ENCODE assay signal across 8 cellular contexts in genomic region chr2:28390241-28390856, GRCh38. TPM values are rescaled to one million over a fixed set of nuclear protein-coding genes. Genes with fewer than 3 reads are reported as not detected.
A peak's percentile ranks its signal among the peaks of the same experiment; 100 is the strongest.
DNase-seq lines count a peak whose midpoint lies in the region; ATAC-seq lines count a peak whose summit lies in the region.

No MANE protein-coding gene starts in this region.

- peak overlapping the region; percentile 87 for H3K27ac ChIP-seq in mesenchymal stem cell (ENCODE audit: low read length, poor library complexity, severe bottlenecking)

- H3K4me3 Mint-ChIP-seq in effector memory CD8-positive, alpha-beta T cell = peak overlapping the region; percentile 83 to 85

- H3K27me3 ChIP-seq in H7 (ENCODE audit: control insufficient read depth, insufficient read depth, low read length) = peaks cover 45% of the 10 kb centered on the region
- H3K27me3 ChIP-seq in mesenchymal stem cell (ENCODE audit: control insufficient read depth in 1 of 2, insufficient read depth in 1 of 2, low read length in 2 of 2) = no peaks in the 10 kb centered on the region

- no peaks in the 10 kb centered on the region for H3K9me3 Mint-ChIP-seq in effector memory CD8-positive, alpha-beta T cell

- peak; percentile 56 for DNase-seq in CMK (ENCODE audit: low read depth)
- DNase-seq in H7 = peak; percentile 90
- peak; percentile 58 for DNase-seq in NCI-H774 (lab: John Stamatoyannopoulos, UW)
- DNase-seq in activated CD8-positive, alpha-beta memory T cell treated with anti-CD3 and anti-CD28 coated beads for 48 hours (ENCODE audit: low read depth in 2 of 3, low spot score in 2 of 3) = peak; percentile 61 to 89 (median 86)
- DNase-seq in effector memory CD8-positive, alpha-beta T cell = peak; percentile 82 to 86 (median 84)
- DNase-seq in mesenchymal stem cell = peak; percentile 96
- peak; percentile 72 for DNase-seq in stimulated activated CD8-positive, alpha-beta memory T cell treated with anti-CD3 and anti-CD28 coated beads, Interleukin-12 subunit alpha, Interleukin-12 subunit beta, amount 100 ng/mL, for 1 hour (ENCODE audit: low read depth)

- peak overlapping the region; percentile 70 for H3K4me3 ChIP-seq in H7 (ENCODE audit: insufficient read depth, low read depth, low read length)
- peak overlapping the region; percentile 57 to 93 for H3K4me3 ChIP-seq in mesenchymal stem cell (ENCODE audit: insufficient read depth in 1 of 2, low read depth in 1 of 2, low read length in 2 of 2)

- peak overlapping the region in 1 of 2 experiments; percentile 34 for H3K23ac ChIP-seq in mesenchymal stem cell (ENCODE audit: low read length in 2 of 2)

- peaks cover 2% of the 10 kb centered on the region for H3K79me1 ChIP-seq in mesenchymal stem cell (replicated peaks; ENCODE audit: low read length, poor library complexity, severe bottlenecking)

- under 1% methylated on average over 30 of the region's 53 CpGs for WGBS in mesenchymal stem cell

- H3K4ac ChIP-seq in mesenchymal stem cell (ENCODE audit: low read depth in 1 of 2, low read length in 2 of 2) = peak overlapping the region; percentile 81 to 95

- no peaks in the 10 kb centered on the region for H3K9me3 ChIP-seq in mesenchymal stem cell (ENCODE audit: control insufficient read depth, low read length)

- H4K8ac ChIP-seq in mesenchymal stem cell (ENCODE audit: low read length) = peak overlapping the region; percentile 97

- peak overlapping the region; percentile 49 for H2BK15ac ChIP-seq in mesenchymal stem cell (ENCODE audit: low read depth, poor library complexity, severe bottlenecking)

- peak overlapping the region; percentile 91 for H3K4me2 ChIP-seq in mesenchymal stem cell (ENCODE audit: low read length, poor library complexity, severe bottlenecking)

- peak overlapping the region; percentile 63 for H2BK5ac ChIP-seq in mesenchymal stem cell (ENCODE audit: low read depth, low read length, poor library complexity, severe bottlenecking)

- no peaks in the 10 kb centered on the region for H3K36me3 ChIP-seq in H7 (replicated peaks; ENCODE audit: control insufficient read depth, insufficient read depth, low read length)
- peaks cover 4 to 7% of the 10 kb centered on the region in 2 experiments for H3K36me3 ChIP-seq in mesenchymal stem cell (ENCODE audit: control insufficient read depth in 1 of 2, insufficient read depth in 2 of 2, low read depth in 1 of 2, low read length in 2 of 2)

- peak overlapping the region; percentile 79 to 97 for H3K18ac ChIP-seq in mesenchymal stem cell (ENCODE audit: low read depth in 1 of 2, low read length in 2 of 2)

- H2BK12ac ChIP-seq in mesenchymal stem cell (ENCODE audit: low read length in 2 of 2) = peak overlapping the region; percentile 69 to 93

- peak overlapping the region in 1 of 2 donors; percentile 95 for H3K27ac Mint-ChIP-seq in effector memory CD8-positive, alpha-beta T cell

- peak overlapping the region; percentile 99 for H3K9ac ChIP-seq in mesenchymal stem cell (ENCODE audit: low read length)

- H2BK120ac ChIP-seq in mesenchymal stem cell (ENCODE audit: low read depth, low read length) = peak overlapping the region; percentile 97

- H3K4me1 ChIP-seq in mesenchymal stem cell (ENCODE audit: control insufficient read depth, insufficient read depth, low read depth, low read length) = peaks cover 18% of the 10 kb centered on the region

- no peaks in the 10 kb centered on the region for H3K27me3 Mint-ChIP-seq in effector memory CD8-positive, alpha-beta T cell

- H3K14ac ChIP-seq in mesenchymal stem cell (ENCODE audit: low read length in 2 of 2) = peak overlapping the region in 1 of 2 experiments; percentile 68

- H4K91ac ChIP-seq in mesenchymal stem cell (ENCODE audit: low read length) = peak overlapping the region; percentile 97

- ATAC-seq in effector memory CD8-positive, alpha-beta T cell (replicated peaks) = peak; percentile 45
- ATAC-seq in GM18520 (IDR thresholded peaks at IDR 0.05; ENCODE audit: unreplicated experiment) = no peak

- H3K4me1 Mint-ChIP-seq in effector memory CD8-positive, alpha-beta T cell (ENCODE audit: low read depth in 2 of 2) = peaks cover 12 to 18% of the 10 kb centered on the region in 2 donors

- peaks cover 21% of the 10 kb centered on the region for H3K36me3 Mint-ChIP-seq in effector memory CD8-positive, alpha-beta T cell (ENCODE audit: insufficient read depth)

- no peak overlapping the region for H2AK5ac ChIP-seq in mesenchymal stem cell (ENCODE audit: low read length, severe bottlenecking)

- peak overlapping the region; percentile 68 for H2AFZ ChIP-seq in mesenchymal stem cell (ENCODE audit: low read depth, low read length)

RNA-seq across cellular contexts. Expression of gene FOSL2, which starts 2.3 kb away (rescaled TPM):
- total RNA-seq in H7 (2014; rRNA removed; shearing (Covaris generic)) = 3.5 and 4.1 TPM in 2 replicates
- polyA plus RNA-seq in mesenchymal stem cell (2013, experiment 1 of 2) = 15.6 TPM
- 14.8 TPM for polyA plus RNA-seq in mesenchymal stem cell (2013, experiment 2 of 2)
